In the genomic region with DNA sequence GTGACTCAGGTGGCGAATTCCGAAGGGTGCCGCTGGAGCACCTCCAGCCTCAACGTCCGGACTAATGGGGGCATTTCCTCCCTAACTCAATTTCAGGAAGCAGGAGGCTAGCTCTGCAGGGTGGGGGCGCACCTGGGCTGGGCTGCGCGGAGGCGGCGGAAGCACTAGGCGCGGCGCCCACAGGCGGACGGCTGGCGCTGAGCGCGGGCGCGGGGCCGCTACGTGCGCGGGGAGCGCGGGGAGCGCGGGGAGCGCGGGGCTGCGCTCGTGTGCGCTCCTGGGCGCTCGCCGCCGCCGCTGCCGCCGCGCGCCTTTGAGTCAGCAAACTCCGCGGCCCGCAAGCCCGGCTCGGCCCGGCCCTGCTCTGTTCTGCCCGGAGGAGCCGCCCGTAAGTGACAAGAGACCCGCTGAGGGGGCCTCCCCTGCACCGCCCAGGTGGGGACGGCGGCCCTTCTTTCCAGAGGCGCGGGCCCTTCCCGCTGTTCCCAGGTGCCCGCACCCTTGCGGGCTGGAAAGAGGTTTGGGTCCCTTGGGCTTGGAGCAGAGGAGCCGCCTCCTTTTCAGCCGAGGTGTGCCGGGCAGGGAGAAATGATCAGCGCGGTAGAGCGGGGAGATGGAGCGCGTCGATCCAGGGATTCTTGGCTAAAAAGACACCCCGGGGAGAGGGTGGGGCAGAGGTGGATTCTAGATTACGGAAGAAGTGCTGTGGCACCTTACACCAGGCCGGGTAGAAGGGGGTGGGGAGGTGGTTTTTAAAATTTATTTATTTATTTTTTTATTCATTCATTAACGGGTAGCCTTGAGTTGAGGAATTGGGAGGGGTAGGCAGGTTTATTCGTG, we compare ENCODE assay signal across 8 cellular contexts. TPM values are rescaled to one million over a fixed set of nuclear protein-coding genes. Genes with fewer than 3 reads are reported as not detected.
DNase-seq lines count a peak whose midpoint lies in the region; ATAC-seq and TF ChIP-seq lines count a peak whose summit lies in the region.

A gene with protein sequence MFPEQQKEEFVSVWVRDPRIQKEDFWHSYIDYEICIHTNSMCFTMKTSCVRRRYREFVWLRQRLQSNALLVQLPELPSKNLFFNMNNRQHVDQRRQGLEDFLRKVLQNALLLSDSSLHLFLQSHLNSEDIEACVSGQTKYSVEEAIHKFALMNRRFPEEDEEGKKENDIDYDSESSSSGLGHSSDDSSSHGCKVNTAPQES (plus strand): TSS at position 164 of the 840 bp plus-strand sequence. CDS start 54,581 bp downstream, outside the sequence.

- H3K9ac ChIP-seq in IMR-90 (ENCODE audit: low read depth, low read length) = no peak within 1 kb of the TSS

- no peak within 1 kb of the TSS for H4K91ac ChIP-seq in IMR-90 (ENCODE audit: insufficient read depth, low read depth, low read length)

- in situ Hi-C loops in IMR-90 (cut with MboI; ENCODE audit: low sequenced_read_pairs) = no loop called here

- H3K36me3 ChIP-seq in IMR-90 (ENCODE audit: control insufficient read depth, insufficient read depth, low read length) = no peaks in the 10 kb centered on the region
- no peaks in the 10 kb centered on the region for H3K36me3 ChIP-seq in heart right ventricle
- no peaks in the 10 kb centered on the region for H3K36me3 ChIP-seq in prostate gland
- no peaks in the 10 kb centered on the region for H3K36me3 ChIP-seq in urinary bladder (ENCODE audit: insufficient read depth)

- intact Hi-C loops in IMR-90 (cut with micrococcal nuclease) = no loop called here
- intact Hi-C loops in heart right ventricle (cut with DNase I) = no loop called here
- intact Hi-C loops in prostate gland (cut with DNase I) = no loop called here

- H2BK20ac ChIP-seq in IMR-90 (ENCODE audit: low read depth, low read length) = no peak within 1 kb of the TSS

- H4K8ac ChIP-seq in IMR-90 (ENCODE audit: low read depth in 2 of 2, low read length in 2 of 2) = no peak within 1 kb of the TSS

- H2BK15ac ChIP-seq in IMR-90 (ENCODE audit: low read depth, low read length) = no peak within 1 kb of the TSS

- no TSS peak for BruUV-seq in IMR-90 (replicated peaks; lab: Mats Ljungman, UMichigan)

- no peak within 1 kb of the TSS for H3K14ac ChIP-seq in IMR-90 (replicated peaks; ENCODE audit: low read depth, low read length)

- H2AFZ ChIP-seq in IMR-90 (replicated peaks; ENCODE audit: low read length, poor library complexity) = peak within 1 kb of the TSS; percentile 65

- H3K18ac ChIP-seq in IMR-90 (ENCODE audit: low read depth, low read length) = no peak within 1 kb of the TSS

- DNase-seq in DMS 273 treated with DMSO at 0.1 percent for 48 hours (lab: John Stamatoyannopoulos, UW) (peak; percentile 41), IMR-90 (no peak), RKO (ENCODE audit: low spot score) (peak; percentile 82), heart right ventricle (peak; percentile 25 to 37), prostate gland (ENCODE audit: low spot score) (peak; percentile 23)
- DNase-seq in activated gamma-delta T cell treated with anti-CD3 and anti-CD28 coated beads, Interleukin-2, amount 50 U/mL, for 16 hours (ENCODE audit: low read depth) = peak; percentile 46

- POLR2A ChIA-PET in IMR-90 (lab: Charles Lee; ENCODE audit: unreplicated experiment) = no interaction called here

- no peaks in the 10 kb centered on the region for H3K9me1 ChIP-seq in IMR-90 (ENCODE audit: insufficient read depth, low read length)

- H3K27me3 ChIP-seq in IMR-90 (ENCODE audit: control insufficient read depth, insufficient read depth, low read length) (peaks cover 13% of the 10 kb centered on the region), heart right ventricle (peaks cover 0 to 22% (median 5%) of the 10 kb centered on the region in 7 donors), prostate gland (replicated peaks; ENCODE audit: insufficient read depth) (no peaks in the 10 kb centered on the region)

- no peak within 1 kb of the TSS for H2BK120ac ChIP-seq in IMR-90 (ENCODE audit: low read depth, low read length)

- 0% methylated on average over 14 of the region's 74 CpGs; no CpG with 5 or more reads in 1 of the 2 experiments for WGBS in IMR-90 (ENCODE audit: extremely low coverage in 2 of 2, insufficient read length in 1 of 2), 2 experiments
- 2% methylated on average over 52 to 74 of the region's 74 CpGs for WGBS in heart right ventricle, 2 donors
- WGBS in prostate gland = 1% methylated on average over 64 of the region's 74 CpGs
- WGBS in urinary bladder = 2% methylated on average over 73 of the region's 74 CpGs

- H3K23ac ChIP-seq in IMR-90 (ENCODE audit: low read depth, low read length) = no peak within 1 kb of the TSS

- H4K20me1 ChIP-seq in IMR-90 (ENCODE audit: insufficient read depth, low read length) = no peaks in the 10 kb centered on the region

- no peak within 1 kb of the TSS for H3K4ac ChIP-seq in IMR-90 (ENCODE audit: low read depth, low read length)

- dilution Hi-C loops in IMR-90 (cut with HindIII; ENCODE audit: low sequenced_read_pairs, unreplicated experiment) = no loop called here

- TF ChIP-seq CTCF in IMR-90 (conservative IDR thresholded peaks at IDR 0.05; ENCODE audit: low read depth, low read length) (no peak), heart right ventricle (IDR thresholded peaks at IDR 0.05) (peak in 4 of 9 donors; percentile 16 to 33 (median 29)), prostate gland (IDR thresholded peaks at IDR 0.05) (peak in 2 of 4 experiments; percentile 29 to 33)

- no peak for TF ChIP-seq RAD21 in IMR-90 (IDR thresholded peaks at IDR 0.05; ENCODE audit: low read length)

- H2AK5ac ChIP-seq in IMR-90 (ENCODE audit: low read depth, low read length) = no peak within 1 kb of the TSS

- CTCF ChIA-PET in IMR-90 (lab: Yijun Ruan, JAX) = no interaction called here

- H3K27ac ChIP-seq in IMR-90 (ENCODE audit: insufficient read depth, low read length) = no peak within 1 kb of the TSS
- peak within 1 kb of the TSS in 2 of 10 donors; percentile 32 to 89 for H3K27ac ChIP-seq in heart right ventricle
- H3K27ac ChIP-seq in prostate gland = peak within 1 kb of the TSS in 1 of 2 donors; percentile 43
- no peak within 1 kb of the TSS for H3K27ac ChIP-seq in urinary bladder (ENCODE audit: low read depth)

- ATAC-seq in GM21447 (IDR thresholded peaks at IDR 0.05; ENCODE audit: unreplicated experiment) (peak; percentile 57), IMR-90 (ENCODE audit: low read depth) (peak; percentile 66), heart right ventricle (peak; percentile 62 to 89 (median 80))

- no peak within 1 kb of the TSS for H2AK9ac ChIP-seq in IMR-90 (replicated peaks; ENCODE audit: low read depth, low read length, poor library complexity)

- TF ChIP-seq POLR2A in IMR-90 (IDR thresholded peaks at IDR 0.05; ENCODE audit: low read depth, low read length) (no peak), prostate gland (IDR thresholded peaks at IDR 0.05) (no peak)

- H3K56ac ChIP-seq in IMR-90 (ENCODE audit: extremely low read depth, insufficient read depth, low read length) = no peak within 1 kb of the TSS

- no peak within 1 kb of the TSS for H2BK5ac ChIP-seq in IMR-90 (ENCODE audit: low read depth, low read length, poor library complexity, severe bottlenecking)

- H3K4me1 ChIP-seq in IMR-90 (ENCODE audit: control insufficient read depth, insufficient read depth, low read length) (no peaks in the 10 kb centered on the region), heart right ventricle (peaks cover 0 to 37% (median 6%) of the 10 kb centered on the region in 9 donors), prostate gland (replicated peaks) (no peaks in the 10 kb centered on the region), urinary bladder (ENCODE audit: insufficient read depth) (no peaks in the 10 kb centered on the region)

- H3K9me3 ChIP-seq in IMR-90 (ENCODE audit: control insufficient read depth, insufficient read depth, low read length) (0 out of 2 replicates have a peak, but pooled peaks cover 1% of the 10 kb centered on the region), heart right ventricle (no peaks in the 10 kb centered on the region), prostate gland (no peaks in the 10 kb centered on the region)

- H4K5ac ChIP-seq in IMR-90 (ENCODE audit: low read depth, low read length) = no peak within 1 kb of the TSS

- H3K79me1 ChIP-seq in IMR-90 (ENCODE audit: low read depth in 1 of 2, low read length in 2 of 2) = no peaks in the 10 kb centered on the region

- H3K4me3 ChIP-seq in IMR-90 (ENCODE audit: insufficient read depth, low read depth, low read length) (peak within 1 kb of the TSS; percentile 24; the same call in 1 of the 2 replicates), heart right ventricle (peak within 1 kb of the TSS; percentile 32 to 76 (median 60)), prostate gland (peak within 1 kb of the TSS; percentile 55 to 56), urinary bladder (ENCODE audit: low read depth, low read length) (peak within 1 kb of the TSS; percentile 60)

- peak within 1 kb of the TSS; percentile 67 for H3K4me2 ChIP-seq in IMR-90 (ENCODE audit: low read depth, low read length)

TF ChIP-seq in IMR-90, 13 proteins besides CTCF, POLR2A, EP300 and RAD21 (continues in another document):
- TF ChIP-seq, protein P1, sequence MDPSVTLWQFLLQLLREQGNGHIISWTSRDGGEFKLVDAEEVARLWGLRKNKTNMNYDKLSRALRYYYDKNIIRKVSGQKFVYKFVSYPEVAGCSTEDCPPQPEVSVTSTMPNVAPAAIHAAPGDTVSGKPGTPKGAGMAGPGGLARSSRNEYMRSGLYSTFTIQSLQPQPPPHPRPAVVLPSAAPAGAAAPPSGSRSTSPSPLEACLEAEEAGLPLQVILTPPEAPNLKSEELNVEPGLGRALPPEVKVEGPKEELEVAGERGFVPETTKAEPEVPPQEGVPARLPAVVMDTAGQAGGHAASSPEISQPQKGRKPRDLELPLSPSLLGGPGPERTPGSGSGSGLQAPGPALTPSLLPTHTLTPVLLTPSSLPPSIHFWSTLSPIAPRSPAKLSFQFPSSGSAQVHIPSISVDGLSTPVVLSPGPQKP (IDR thresholded peaks at IDR 0.05; ENCODE audit: borderline replicate concordance, low read depth, low read length) = no peak
- no peak for TF ChIP-seq MAZ (IDR thresholded peaks at IDR 0.05; ENCODE audit: borderline replicate concordance, low read depth, low read length)
- no peak for TF ChIP-seq SMC3 (IDR thresholded peaks at IDR 0.05; ENCODE audit: low read depth, low read length)
- TF ChIP-seq RFX5 (IDR thresholded peaks at IDR 0.05; ENCODE audit: low read depth, low read length) = no peak
- no peak for TF ChIP-seq MAFK (IDR thresholded peaks at IDR 0.05; ENCODE audit: low read depth, low read length)
- TF ChIP-seq MXI1 (IDR thresholded peaks at IDR 0.05; ENCODE audit: borderline replicate concordance, low read depth, low read length) = no peak
- no peak for TF ChIP-seq BHLHE40 (IDR thresholded peaks at IDR 0.05; ENCODE audit: low read depth, low read length)
- TF ChIP-seq CEBPB (IDR thresholded peaks at IDR 0.05; ENCODE audit: low read depth, low read length) = no peak
- no peak for TF ChIP-seq RCOR1 (IDR thresholded peaks at IDR 0.05; ENCODE audit: insufficient replicate concordance, low read length)

RNA-seq across cellular contexts. Expression of the gene that starts here (rescaled TPM):
- total RNA-seq in IMR-90 (2012; rRNA removed) (not detected in 2 replicates), heart right ventricle (10 to 100 TPM in 1 of 10 donors, 1 to 10 TPM in 9; 1.0 to 11.9 (median 1.8) TPM), prostate gland (1 to 10 TPM; 4.7 to 6.8 TPM), urinary bladder (7.1 TPM)
- polyA plus RNA-seq in IMR-90 (2012; rRNA removed) (not detected in 2 replicates), heart right ventricle (under 1 TPM; 0.75 to 0.88 TPM), urinary bladder (3.7 TPM)
- polyA plus RNA-seq in IMR-90 (2012; cell fraction: cytosol; rRNA removed) = not detected in 2 replicates
- not detected in 2 replicates for polyA plus RNA-seq in IMR-90 (2012; cell fraction: nucleus; rRNA removed; ENCODE audit: low replicate concordance)

Comparison
In these comparisons a context has a peak if more than half of its experiments do, and no peak if none do; other contexts are left out.
1. Peak in ATAC-seq, H3K4me3 ChIP-seq and H3K4me2 ChIP-seq in IMR-90; RNA of the gene not detected or under 1 TPM.